20 cellular contexts compared by ENCODE assay signal in genomic region chr15:72507402-72507801, GRCh38.
"Had no signal": no experiment of that assay in that cellular context is flagged by ENCODE, and none has a peak within 500 bp of the region (broad histone marks: within the 10 kb centered on the region; RNA-seq: fewer than 3 reads in every experiment).

No MANE protein-coding gene starts in this region.

- H3K36me3 ChIP-seq: esophagus muscularis mucosa, gastrocnemius medialis, heart right ventricle, left lung, lower lobe of right lung had no signal

- H3K27me3 ChIP-seq: dorsolateral prefrontal cortex, esophagus muscularis mucosa, gastrocnemius medialis, heart right ventricle, left lung had no signal

- H3K27ac ChIP-seq: coronary artery, esophagus muscularis mucosa, gastrocnemius medialis, heart right ventricle, left lung, lower lobe of right lung had no signal

- H3K4me3 ChIP-seq: coronary artery, dorsolateral prefrontal cortex, esophagus muscularis mucosa, gastrocnemius medialis, heart right ventricle, left lung, lower lobe of right lung, mucosa of descending colon had no signal

- H3K9me3 Mint-ChIP-seq: naive B cell had no signal

- H3K27ac Mint-ChIP-seq: mesothelial cell of epicardium had no signal

- H3K9me3 ChIP-seq: esophagus muscularis mucosa, gastrocnemius medialis, heart right ventricle, left lung, lower lobe of right lung, mucosa of descending colon had no signal

- DNase-seq: dermis blood vessel endothelial cell; dorsolateral prefrontal cortex; effector CD4-positive, alpha-beta T cell; effector memory CD4-positive, alpha-beta T cell; foreskin melanocyte; gastrocnemius medialis; glutamatergic neuron; head of caudate nucleus; heart right ventricle; hippocampal formation; left cardiac atrium; left lung; left ventricle myocardium superior; lower lobe of right lung; mesenchymal stem cell; mucosa of descending colon; naive B cell had no signal

- H3K4me3 Mint-ChIP-seq: mesothelial cell of epicardium had no signal

- H3K27me3 Mint-ChIP-seq: naive B cell had no signal

- H3K36me3 Mint-ChIP-seq: naive B cell had no signal

- ATAC-seq: gastrocnemius medialis, heart right ventricle, left cardiac atrium, left lung, left ventricle myocardium superior, lower lobe of right lung, mucosa of descending colon had no signal
